18 cellular contexts compared by ENCODE assay signal in genomic region chr11:78212586-78213371, GRCh38. TPM values are rescaled to one million over a fixed set of nuclear protein-coding genes. Genes with fewer than 3 reads are reported as not detected.
DNase-seq lines count a peak whose midpoint lies in the region; ATAC-seq and TF ChIP-seq lines count a peak whose summit lies in the region.
"Had no signal": no experiment of that assay in that cellular context is flagged by ENCODE, and none has a peak within 500 bp of the region (broad histone marks: within the 10 kb centered on the region; RNA-seq: fewer than 3 reads in every experiment).

No MANE protein-coding gene starts in this region.

- H3K9me3 ChIP-seq in DND-41 (ENCODE audit: insufficient read depth, low read length, severe bottlenecking) (no peaks in the 10 kb centered on the region), neuronal stem cell (replicated peaks in 1 of 2; ENCODE audit: control insufficient read depth in 2 of 2, insufficient read depth in 1 of 2, low read depth in 1 of 2, low read length in 2 of 2) (peaks cover 3 to 10% of the 10 kb centered on the region in 2 donors), upper lobe of right lung (no peaks in the 10 kb centered on the region)
- H3K9me3 ChIP-seq: vagina had no signal

- ATAC-seq in DND-41 (ENCODE audit: insufficient read depth, low read depth), result no peak
- ATAC-seq in upper lobe of right lung, result no peak
- no peak for ATAC-seq in GM21717 (IDR thresholded peaks at IDR 0.05; ENCODE audit: unreplicated experiment)

- no peak overlapping the region for H4K91ac ChIP-seq in neuronal stem cell (ENCODE audit: low read depth, low read length, poor library complexity)

- H2AK5ac ChIP-seq in neuronal stem cell (ENCODE audit: low read depth, low read length), result no peak overlapping the region

- H3K4ac ChIP-seq in neuronal stem cell (ENCODE audit: low read length), result no peak overlapping the region

- intact Hi-C loops in upper lobe of right lung (cut with DNase I), result no loop called here

- H2BK120ac ChIP-seq in neuronal stem cell (ENCODE audit: low read depth, low read length), result no peak overlapping the region

- no peak overlapping the region for H4K8ac ChIP-seq in neuronal stem cell (ENCODE audit: low read depth, low read length)

- H3K23ac ChIP-seq in neuronal stem cell (ENCODE audit: low read depth, low read length, poor library complexity), result no peak overlapping the region

- TF ChIP-seq CTCF in DND-41 (IDR thresholded peaks at IDR 0.05; ENCODE audit: borderline replicate concordance, extremely low read depth, low read length, poor library complexity, severe bottlenecking), result no peak
- TF ChIP-seq CTCF in fibroblast of mammary gland (conservative IDR thresholded peaks at IDR 0.05; ENCODE audit: control insufficient read depth, insufficient read depth, low read depth, low read length), result no peak
- TF ChIP-seq CTCF in upper lobe of right lung (IDR thresholded peaks at IDR 0.05), result no peak

- no peak overlapping the region for H2BK12ac ChIP-seq in neuronal stem cell (ENCODE audit: low read length)

- no peak overlapping the region for H2BK15ac ChIP-seq in neuronal stem cell (ENCODE audit: low read length)

- H3K18ac ChIP-seq in neuronal stem cell (ENCODE audit: low read length), result peak overlapping the region; percentile 1

- no peaks in the 10 kb centered on the region for H3K79me1 ChIP-seq in neuronal stem cell (ENCODE audit: low read depth, low read length)

- H3K4me1 ChIP-seq in DND-41 (ENCODE audit: insufficient read depth, low read length), result peaks cover 20% of the 10 kb centered on the region
- H3K4me1 ChIP-seq in neuronal stem cell (ENCODE audit: control insufficient read depth in 2 of 2, insufficient read depth in 1 of 2, low read depth in 1 of 2, low read length in 2 of 2), result peaks cover 0 to 4% of the 10 kb centered on the region in 2 donors
- no peaks in the 10 kb centered on the region for H3K4me1 ChIP-seq in upper lobe of right lung

- H4K20me1 ChIP-seq in DND-41 (ENCODE audit: insufficient read depth, low read length), result 0 out of 2 replicates have a peak, but pooled peaks cover 4% of the 10 kb centered on the region

- H3K79me2 ChIP-seq in DND-41 (ENCODE audit: insufficient read depth, low read length), result peaks cover 3% of the 10 kb centered on the region; the same call in 1 of the 2 replicates

- H3K14ac ChIP-seq in neuronal stem cell (ENCODE audit: low read length), result no peak overlapping the region

- DNase-seq in DND-41 (no peak), OCI-M1 (lab: John Stamatoyannopoulos, UW) (peak; percentile 79), fibroblast of mammary gland (ENCODE audit: low read depth) (peak; percentile 57), neuronal stem cell (ENCODE audit: low spot score) (no peak), upper lobe of right lung (no peak), superior temporal gyrus (ENCODE audit: extremely low spot score) (no peak), D341Med (ENCODE audit: low spot score) (no peak)
- DNase-seq: activated CD4-positive, alpha-beta T cell treated with anti-CD3 and anti-CD28 coated beads, Interleukin-2, amount 50 U/mL, for 4 hours; activated T-cell treated with anti-CD3 and anti-CD28 coated beads, Interleukin-2, amount 50 U/mL, for 48 hours; DMS153; HCEC 1CT; NCI-H1092 treated with DMSO at 0.1 percent for 48 hours; SIG-M5; small intestine; T-helper 9 cell had no signal

- H3K27ac ChIP-seq in DND-41 (ENCODE audit: low read length) (peak overlapping the region; percentile 36; the same call in 1 of the 2 replicates), neuronal stem cell (replicated peaks; ENCODE audit: low read length) (no peak overlapping the region), upper lobe of right lung (no peak overlapping the region)
- H3K27ac ChIP-seq: vagina had no signal

- no CpG with 5 or more reads among the region's 11 CpGs for WGBS in neuronal stem cell (ENCODE audit: extremely low coverage in 2 of 2, insufficient read length in 2 of 2, insufficient replicate concordance in 1 of 2), 2 donors

- H3K9ac ChIP-seq in DND-41 (ENCODE audit: low read depth, low read length) (no peak overlapping the region), neuronal stem cell (ENCODE audit: low read depth, low read length, poor library complexity) (no peak overlapping the region)
- H3K9ac ChIP-seq: BLaER1 treated with 17β-estradiol and CSF1 and Interleukin-3, amounts not matched to agents 10 nM and 100 nM had no signal

- H3K27me3 ChIP-seq in DND-41 (ENCODE audit: insufficient read depth, low read length, poor library complexity) (no peaks in the 10 kb centered on the region), neuronal stem cell (ENCODE audit: control insufficient read depth in 3 of 3, insufficient read depth in 3 of 3, low read depth in 1 of 3, low read length in 3 of 3) (no peaks in the 10 kb centered on the region), upper lobe of right lung (no peaks in the 10 kb centered on the region)
- H3K27me3 ChIP-seq: BLaER1 treated with 17β-estradiol and CSF1 and Interleukin-3, amounts not matched to agents 10 nM and 100 nM; vagina had no signal

- H3K4me2 ChIP-seq in DND-41 (ENCODE audit: insufficient read depth, low read length) (no peak overlapping the region), neuronal stem cell (ENCODE audit: insufficient read depth, low read length, poor library complexity, severe bottlenecking) (no peak overlapping the region)

- H3K36me3 ChIP-seq in DND-41 (ENCODE audit: insufficient read depth, low read length), result peaks cover 68% of the 10 kb centered on the region
- peaks cover 21 to 76% of the 10 kb centered on the region in 2 donors for H3K36me3 ChIP-seq in neuronal stem cell (replicated peaks in 1 of 2; ENCODE audit: control insufficient read depth in 2 of 2, insufficient read depth in 2 of 2, low read length in 2 of 2)
- H3K36me3 ChIP-seq in upper lobe of right lung, result peaks cover 59% of the 10 kb centered on the region

- H2AFZ ChIP-seq in DND-41 (ENCODE audit: low read depth, low read length) (no peak overlapping the region), neuronal stem cell (ENCODE audit: low read length) (no peak overlapping the region)

- no peak overlapping the region for H3K4me3 ChIP-seq in DND-41 (ENCODE audit: low read depth in 1 of 2, low read length in 2 of 2)
- H3K4me3 ChIP-seq in fibroblast of mammary gland (ENCODE audit: control insufficient read depth, low read depth, low read length), result no peak overlapping the region
- no peak overlapping the region for H3K4me3 ChIP-seq in neuronal stem cell (ENCODE audit: low read length in 2 of 2)
- H3K4me3 ChIP-seq in upper lobe of right lung, result no peak overlapping the region
- H3K4me3 ChIP-seq: BLaER1 treated with 17β-estradiol and CSF1 and Interleukin-3, amounts not matched to agents 10 nM and 100 nM; vagina had no signal

- no peak overlapping the region for H2BK5ac ChIP-seq in neuronal stem cell (ENCODE audit: low read length)

RNA-seq across cellular contexts. Expression of gene USP35, which starts 24.1 kb away (rescaled TPM):
- 4.6 TPM for polyA plus RNA-seq in neuronal stem cell (2013, experiment 1 of 2)
- 4.7 TPM for polyA plus RNA-seq in neuronal stem cell (2013, experiment 2 of 2)
- total RNA-seq in upper lobe of right lung, result 7.1 TPM

RNA-seq across cellular contexts. Expression of gene KCTD21, which starts 24.4 kb away (rescaled TPM):
- polyA plus RNA-seq in neuronal stem cell (2013, experiment 1 of 2), result 2.4 TPM
- polyA plus RNA-seq in neuronal stem cell (2013, experiment 2 of 2), result 2.6 TPM
- 10.9 TPM for total RNA-seq in upper lobe of right lung

Comparison
In these comparisons a context has a peak if more than half of its experiments do, and no peak if none do; other contexts are left out.
1. DNase-seq: peak in OCI-M1 (single experiment) and fibroblast of mammary gland (single experiment); none in DND-41 (single experiment), neuronal stem cell (single experiment), upper lobe of right lung (single experiment), superior temporal gyrus (single experiment) and D341Med (single experiment).